Comparison of ENCODE assay signal across 8 cellular contexts in genomic region chr2:190781604-190782198, GRCh38.
A peak's percentile ranks its signal among the peaks of the same experiment; 100 is the strongest.
DNase-seq lines count a peak whose midpoint lies in the region; ATAC-seq and TF ChIP-seq lines count a peak whose summit lies in the region.

No MANE protein-coding gene starts in this region.

- no peaks in the 10 kb centered on the region for H4K20me1 ChIP-seq in MM.1S (ENCODE audit: insufficient read depth, low read length)

- ATAC-seq in SK-N-SH treated with all-trans-retinoic acid at 6 μM for 48 hours (peak; percentile 80), HG02938 (IDR thresholded peaks at IDR 0.05; ENCODE audit: unreplicated experiment) (no peak)

- H3F3A ChIP-seq in MM.1S (ENCODE audit: insufficient read depth, low read length): no peaks in the 10 kb centered on the region

- POLR2A ChIA-PET in GM10248 (lab: Yijun Ruan, JAX): no interaction called here

- no peak overlapping the region for H3K27ac ChIP-seq in MM.1S (ENCODE audit: low read length)

- H3K9me2 ChIP-seq in MM.1S (replicated peaks; ENCODE audit: insufficient read depth, low read length): no peaks in the 10 kb centered on the region

- no peak overlapping the region for H3K9ac ChIP-seq in MM.1S (ENCODE audit: low read length)

- H3K27me3 ChIP-seq in MM.1S (replicated peaks; ENCODE audit: insufficient read depth, low read length): no peaks in the 10 kb centered on the region

- H3K4me2 ChIP-seq in MM.1S (ENCODE audit: low read depth, low read length): no peak overlapping the region

- H3K9me3 ChIP-seq in MM.1S (replicated peaks; ENCODE audit: insufficient read depth, low read length): no peaks in the 10 kb centered on the region

- peak; percentile 56 for DNase-seq in GM10248 (ENCODE audit: extremely low spot score)
- DNase-seq in MM.1S: peak; percentile 31
- DNase-seq in amniotic stem cell (lab: John Stamatoyannopoulos, UW): peak; percentile 53
- DNase-seq in iPS-NIHi11 (ENCODE audit: low spot score): peak; percentile 75
- peak; percentile 53 for DNase-seq in stimulated activated CD4-positive, alpha-beta T cell treated with anti-CD3 and anti-CD28 coated beads, Interleukin-1b, Interleukin-23, amount 100 ng/mL, for 48 hours
- DNase-seq in occipital lobe (lab: John Stamatoyannopoulos, UW): no peak

- no peaks in the 10 kb centered on the region for H3K79me2 ChIP-seq in MM.1S (ENCODE audit: low read length)

- H2AFZ ChIP-seq in MM.1S (ENCODE audit: low read length): no peak overlapping the region

- TF ChIP-seq CTCF in GM10248 (IDR thresholded peaks at IDR 0.05; ENCODE audit: control extremely low read depth, extremely low read depth, low read depth, missing control alignments) (peak; percentile 44), MM.1S (IDR thresholded peaks at IDR 0.05; ENCODE audit: low read length) (peak; percentile 36)

- CTCF ChIA-PET in GM10248 (lab: Yijun Ruan, JAX): interaction anchor here (0.7 to 3.7 kb wide), 23 partner anchors 9 to 374 kb away, joined by 3 to 16 read pairs (median 4); no protein-coding TSS in a partner anchor

- H3K4me1 ChIP-seq in MM.1S (ENCODE audit: low read length): no peaks in the 10 kb centered on the region

- no peaks in the 10 kb centered on the region for H3K36me3 ChIP-seq in MM.1S (replicated peaks; ENCODE audit: insufficient read depth, low read length)

- H3K4me3 ChIP-seq in MM.1S (ENCODE audit: low read length): no peak overlapping the region

TF ChIP-seq in SK-N-SH treated with all-trans-retinoic acid at 6 μM for 48 hours, 23 proteins besides CTCF, POLR2A, EP300 and RAD21:
- TF ChIP-seq GLIS3 (CRISPR knock-in tag; IDR thresholded peaks at IDR 0.05): no peak
- TF ChIP-seq CSDC2 (CRISPR knock-in tag; IDR thresholded peaks at IDR 0.05): no peak
- no peak for TF ChIP-seq ZFP3 (CRISPR knock-in tag; IDR thresholded peaks at IDR 0.05)
- TF ChIP-seq PATZ1 (CRISPR knock-in tag; IDR thresholded peaks at IDR 0.05; ENCODE audit: borderline replicate concordance): no peak
- TF ChIP-seq ISL1 (CRISPR knock-in tag; IDR thresholded peaks at IDR 0.05): no peak
- no peak for TF ChIP-seq CSRNP3 (CRISPR knock-in tag; IDR thresholded peaks at IDR 0.05)
- no peak for TF ChIP-seq TCF4 (CRISPR knock-in tag; IDR thresholded peaks at IDR 0.05; ENCODE audit: borderline replicate concordance)
- no peak for TF ChIP-seq ZFP30 (CRISPR knock-in tag; IDR thresholded peaks at IDR 0.05)
- no peak for TF ChIP-seq TOX (CRISPR knock-in tag; IDR thresholded peaks at IDR 0.05; ENCODE audit: borderline replicate concordance)
- no peak for TF ChIP-seq ARNTL (CRISPR knock-in tag; IDR thresholded peaks at IDR 0.05; ENCODE audit: borderline replicate concordance, low read depth)
- no peak for TF ChIP-seq OSR1 (CRISPR knock-in tag; IDR thresholded peaks at IDR 0.05)
- no peak for TF ChIP-seq TSHZ2 (CRISPR knock-in tag; IDR thresholded peaks at IDR 0.05)
- TF ChIP-seq ZNF70 (CRISPR knock-in tag; IDR thresholded peaks at IDR 0.05): no peak
- TF ChIP-seq POU6F1 (CRISPR knock-in tag; IDR thresholded peaks at IDR 0.05; ENCODE audit: borderline replicate concordance, low read depth): no peak
- no peak for TF ChIP-seq ZC3H10 (CRISPR knock-in tag; IDR thresholded peaks at IDR 0.05)
- no peak for TF ChIP-seq PPARA (CRISPR knock-in tag; IDR thresholded peaks at IDR 0.05; ENCODE audit: borderline replicate concordance)
